In the genomic region with DNA sequence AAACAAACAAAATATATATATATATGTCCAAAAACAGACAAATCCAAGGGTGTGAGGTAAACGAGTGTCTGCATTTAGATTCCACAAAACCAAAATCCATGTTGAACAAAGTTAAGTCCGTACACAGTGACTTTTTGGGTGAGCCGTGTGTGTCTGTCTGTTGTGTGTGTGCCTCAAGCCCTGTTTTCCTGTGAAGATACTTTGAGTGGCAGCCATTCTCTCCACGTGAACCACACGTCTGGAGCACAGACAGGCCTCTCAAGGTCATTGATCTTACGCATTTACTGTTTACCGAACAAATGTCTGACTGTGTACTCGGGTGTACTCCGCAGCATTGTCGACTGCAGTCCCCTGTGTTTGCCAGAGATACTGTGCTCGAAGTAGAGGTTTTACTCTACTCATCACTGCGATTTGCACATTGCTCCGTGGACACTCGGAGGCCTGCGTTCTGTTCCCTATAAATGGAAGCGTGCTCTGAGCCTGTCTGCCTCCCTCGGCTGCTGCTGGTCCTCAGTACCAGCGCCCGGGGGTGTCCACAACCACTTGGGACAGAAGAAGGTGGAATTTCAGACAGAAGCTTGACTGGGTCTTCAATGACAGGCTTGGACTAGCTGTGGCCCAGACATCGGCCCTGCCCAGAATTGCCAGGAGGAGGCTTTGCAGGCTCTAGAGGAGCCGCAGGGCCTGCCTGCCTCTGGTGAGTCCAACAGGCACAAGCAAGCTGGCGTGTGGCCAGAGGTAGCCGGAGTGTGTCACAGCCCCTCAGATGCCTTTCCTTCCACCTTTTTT, we compare ENCODE assay signal across 9 cellular contexts. TPM values are rescaled to one million over a fixed set of nuclear protein-coding genes. Genes with fewer than 3 reads are reported as not detected.
DNase-seq lines count a peak whose midpoint lies in the region; ATAC-seq and TF ChIP-seq lines count a peak whose summit lies in the region.
"Had no signal": no experiment of that assay in that cellular context is flagged by ENCODE, and none has a peak within 500 bp of the region (broad histone marks: within the 10 kb centered on the region; RNA-seq: fewer than 3 reads in every experiment).

No MANE protein-coding gene starts in this region.

- H3K9me3 ChIP-seq in esophagus muscularis mucosa (no peaks in the 10 kb centered on the region), vagina (no peaks in the 10 kb centered on the region)

- H3K27ac ChIP-seq in esophagus muscularis mucosa (replicated peaks in 1 of 4) (peak overlapping the region; percentile 83 to 94 (median 89)), vagina (peak overlapping the region; percentile 87)

- no peaks in the 10 kb centered on the region for H3K27me3 ChIP-seq in esophagus muscularis mucosa
- H3K27me3 ChIP-seq in vagina, result no peaks in the 10 kb centered on the region

- DNase-seq in activated T-cell treated with anti-CD3 and anti-CD28 coated beads, Interleukin-2, amount 50 U/mL, for 24 hours, result no peak
- DNase-seq in activated T-cell treated with anti-CD3 and anti-CD28 coated beads, Interleukin-2, amount 50 U/mL, for 48 hours, result no peak
- no peak for DNase-seq in esophagus muscularis mucosa (ENCODE audit: extremely low spot score)
- peak; percentile 76 for DNase-seq in myocyte (ENCODE audit: low read depth)
- no peak for DNase-seq in vagina (ENCODE audit: extremely low spot score in 2 of 2)
- DNase-seq: stimulated activated CD8-positive, alpha-beta memory T cell treated with anti-CD3 and anti-CD28 coated beads, Interleukin-4, amount 100 ng/mL, for 48 hours had no signal

- peak overlapping the region; percentile 7 for H3K27ac Mint-ChIP-seq in activated T-cell treated with anti-CD3 and anti-CD28 coated beads, Interleukin-2, amount 50 U/mL, for 24 hours

- no peak overlapping the region for H3K4me3 Mint-ChIP-seq in activated T-cell treated with anti-CD3 and anti-CD28 coated beads, Interleukin-2, amount 50 U/mL, for 24 hours

- no peaks in the 10 kb centered on the region for H3K27me3 Mint-ChIP-seq in activated T-cell treated with anti-CD3 and anti-CD28 coated beads, Interleukin-2, amount 50 U/mL, for 24 hours

- no peak for TF ChIP-seq EP300 in esophagus muscularis mucosa (IDR thresholded peaks at IDR 0.05)

- intact Hi-C loops in esophagus muscularis mucosa (cut with DNase I), result loop anchor here (5.0 kb wide), 1 partner anchor 73 kb away; the partner anchor contains the start of gene WBP1L
- intact Hi-C loops in vagina (cut with DNase I), result loop anchor here (5.0 to 10.0 kb wide), 2 partner anchors 73 to 170 kb away; partner anchors contain the start of genes TRIM8 and WBP1L

- WGBS in esophagus muscularis mucosa, result 73% methylated on average over 23 of the region's 23 CpGs

- no peak for ATAC-seq in GM19397 (IDR thresholded peaks at IDR 0.05; ENCODE audit: unreplicated experiment)
- no peak for ATAC-seq in HG02588 (IDR thresholded peaks at IDR 0.05; ENCODE audit: unreplicated experiment)
- ATAC-seq in GM21619 (IDR thresholded peaks at IDR 0.05; ENCODE audit: unreplicated experiment), result no peak

- no peaks in the 10 kb centered on the region for H3K9me3 Mint-ChIP-seq in activated T-cell treated with anti-CD3 and anti-CD28 coated beads, Interleukin-2, amount 50 U/mL, for 24 hours

- H3K4me3 ChIP-seq in esophagus muscularis mucosa (no peak overlapping the region), vagina (no peak overlapping the region)

- peaks cover 54% of the 10 kb centered on the region for H3K36me3 Mint-ChIP-seq in activated T-cell treated with anti-CD3 and anti-CD28 coated beads, Interleukin-2, amount 50 U/mL, for 24 hours (ENCODE audit: low read depth)

- TF ChIP-seq POLR2A in esophagus muscularis mucosa (IDR thresholded peaks at IDR 0.05; ENCODE audit: low read depth) (no peak), vagina (IDR thresholded peaks at IDR 0.05) (no peak)

- H3K4me1 ChIP-seq in esophagus muscularis mucosa, result peaks cover 41 to 64% (median 43%) of the 10 kb centered on the region in 4 donors
- H3K4me1 ChIP-seq in vagina, result peaks cover 51% of the 10 kb centered on the region

- H3K36me3 ChIP-seq in esophagus muscularis mucosa (peaks cover 31 to 52% (median 48%) of the 10 kb centered on the region in 4 donors), vagina (peaks cover 0 to 38% of the 10 kb centered on the region in 2 donors)

- H3K4me1 Mint-ChIP-seq in activated T-cell treated with anti-CD3 and anti-CD28 coated beads, Interleukin-2, amount 50 U/mL, for 24 hours (ENCODE audit: low read depth), result peaks cover 10% of the 10 kb centered on the region

- no peak for TF ChIP-seq CTCF in esophagus muscularis mucosa (IDR thresholded peaks at IDR 0.05)
- no peak for TF ChIP-seq CTCF in vagina (IDR thresholded peaks at IDR 0.05)

RNA-seq across cellular contexts. Expression of gene CYP17A1, which starts 22.1 kb away (rescaled TPM):
- total RNA-seq in esophagus muscularis mucosa, result not detected
- total RNA-seq in myocyte, result not detected in 2 replicates
- 0.34 TPM for polyA plus RNA-seq in myocyte (2012)
- total RNA-seq in vagina, result 43.2 TPM

RNA-seq across cellular contexts. Expression of gene BORCS7, which starts 39.0 kb away (rescaled TPM):
- total RNA-seq in esophagus muscularis mucosa, result 10 to 100 TPM; 23.1 to 57.3 (median 36.1) TPM
- total RNA-seq in myocyte, result 34.9 and 41.1 TPM in 2 replicates
- polyA plus RNA-seq in myocyte (2012), result 25.2 TPM
- 36.6 TPM for total RNA-seq in vagina

RNA-seq across cellular contexts. Expression of gene AS3MT, which starts 54.2 kb away (rescaled TPM):
- 1 to 10 TPM; 5.1 to 9.3 (median 6.8) TPM for total RNA-seq in esophagus muscularis mucosa
- 7.0 and 8.1 TPM in 2 replicates for total RNA-seq in myocyte
- polyA plus RNA-seq in myocyte (2012), result 5.6 TPM
- 3.2 TPM for total RNA-seq in vagina

Comparison
In these comparisons a context has a peak if more than half of its experiments do, and no peak if none do; other contexts are left out.
1. RNA of gene CYP17A1, which starts 22.1 kb away (total RNA-seq): 43.2 TPM in vagina (single experiment); not detected in esophagus muscularis mucosa and not detected in myocyte; every median in the first group is over 10 times any median in the second.